Comparison of ENCODE assay signal across 19 cellular contexts in genomic region chr19:33825556-33825955, GRCh38.
"Had no signal": no experiment of that assay in that cellular context is flagged by ENCODE, and none has a peak within 500 bp of the region (broad histone marks: within the 10 kb centered on the region; RNA-seq: fewer than 3 reads in every experiment).

No MANE protein-coding gene starts in this region.

- DNase-seq: hypothalamus; immature natural killer cell; left ventricle myocardium superior; midbrain; mucosa of descending colon; naive thymus-derived CD4-positive, alpha-beta T cell; pancreas; retina; small intestine; stimulated activated CD4-positive, alpha-beta T cell treated with anti-CD3 and anti-CD28 coated beads, Interleukin-4, amount 100 ng/mL, for 24 hours; stimulated activated naive CD4-positive, alpha-beta T cell treated with Interleukin-2 at 50 U/mL for 16 hours; stimulated activated naive CD8-positive, alpha-beta T cell treated with anti-CD3 and anti-CD28 coated beads, Interleukin-15, amount 100 ng/mL, for 72 hours; substantia nigra had no signal

- H3K27ac Mint-ChIP-seq: immature natural killer cell; memory B cell; naive thymus-derived CD4-positive, alpha-beta T cell; natural killer cell treated with Interleukin-12 subunit alpha and Interleukin-12 subunit beta and Interleukin-15 and Interleukin-18, amount 100 ng/mL, for 72 hours; stimulated activated memory B cell treated with anti-CD40 and anti-IgM and Interleukin-4, amounts not matched to agents 10 μg/mL and 1 μg/mL and 100 μg/mL, for 72 hours; stimulated activated naive CD8-positive, alpha-beta T cell treated with anti-CD3 and anti-CD28 coated beads, Interleukin-15, amount 100 ng/mL, for 72 hours; type B pancreatic cell had no signal

- H3K4me1 Mint-ChIP-seq: memory B cell had no signal

- H3K4me3 Mint-ChIP-seq: immature natural killer cell; memory B cell; naive thymus-derived CD4-positive, alpha-beta T cell; natural killer cell treated with Interleukin-12 subunit alpha and Interleukin-12 subunit beta and Interleukin-15 and Interleukin-18, amount 100 ng/mL, for 72 hours; stimulated activated memory B cell treated with anti-CD40 and anti-IgM and Interleukin-4, amounts not matched to agents 10 μg/mL and 1 μg/mL and 100 μg/mL, for 72 hours; stimulated activated naive CD8-positive, alpha-beta T cell treated with anti-CD3 and anti-CD28 coated beads, Interleukin-15, amount 100 ng/mL, for 72 hours; type B pancreatic cell had no signal

- H3K36me3 Mint-ChIP-seq: immature natural killer cell; memory B cell; naive thymus-derived CD4-positive, alpha-beta T cell; natural killer cell treated with Interleukin-12 subunit alpha and Interleukin-12 subunit beta and Interleukin-15 and Interleukin-18, amount 100 ng/mL, for 72 hours; stimulated activated memory B cell treated with anti-CD40 and anti-IgM and Interleukin-4, amounts not matched to agents 10 μg/mL and 1 μg/mL and 100 μg/mL, for 72 hours; type B pancreatic cell had no signal

- H3K9me3 Mint-ChIP-seq: immature natural killer cell; memory B cell; natural killer cell treated with Interleukin-12 subunit alpha and Interleukin-12 subunit beta and Interleukin-15 and Interleukin-18, amount 100 ng/mL, for 72 hours; stimulated activated memory B cell treated with anti-CD40 and anti-IgM and Interleukin-4, amounts not matched to agents 10 μg/mL and 1 μg/mL and 100 μg/mL, for 72 hours; stimulated activated naive CD8-positive, alpha-beta T cell treated with anti-CD3 and anti-CD28 coated beads, Interleukin-15, amount 100 ng/mL, for 72 hours; type B pancreatic cell had no signal

- ATAC-seq: left ventricle myocardium superior; mucosa of descending colon; naive thymus-derived CD4-positive, alpha-beta T cell; natural killer cell treated with Interleukin-12 subunit alpha and Interleukin-12 subunit beta and Interleukin-15 and Interleukin-18, amount 100 ng/mL, for 72 hours; pancreas; right cardiac atrium; sciatic nerve; stimulated activated memory B cell treated with anti-CD40 and anti-IgM and Interleukin-4, amounts not matched to agents 10 μg/mL and 1 μg/mL and 100 μg/mL, for 72 hours; stimulated activated naive CD8-positive, alpha-beta T cell treated with anti-CD3 and anti-CD28 coated beads, Interleukin-15, amount 100 ng/mL, for 72 hours had no signal
